ENCODE assay signal across 1 cellular context in the genomic region with DNA sequence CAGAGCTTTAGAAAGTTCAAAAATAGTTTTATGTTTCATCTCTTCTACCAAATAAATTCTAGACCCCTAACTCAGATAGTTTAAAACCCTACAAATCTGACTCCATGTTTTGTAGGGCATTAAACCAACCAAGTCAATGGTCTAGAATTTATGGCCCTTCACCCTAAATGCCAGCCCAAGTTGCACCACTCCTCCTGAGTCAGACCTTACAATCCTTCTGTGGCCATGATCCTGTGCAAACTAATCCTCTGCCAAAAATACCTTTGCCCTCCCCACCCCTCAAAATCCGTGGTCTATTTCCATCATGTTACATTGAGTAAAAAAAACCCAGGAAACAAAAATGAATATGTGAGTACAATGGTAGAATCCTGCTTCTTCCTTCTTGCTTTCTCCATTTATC.
TF ChIP-seq lines count a peak whose summit lies in the region.

No MANE protein-coding gene starts in this region.

TF ChIP-seq in SK-N-SH, 30 proteins besides CTCF, POLR2A, EP300 and RAD21 (continued from another document):
- TF ChIP-seq, protein P1, sequence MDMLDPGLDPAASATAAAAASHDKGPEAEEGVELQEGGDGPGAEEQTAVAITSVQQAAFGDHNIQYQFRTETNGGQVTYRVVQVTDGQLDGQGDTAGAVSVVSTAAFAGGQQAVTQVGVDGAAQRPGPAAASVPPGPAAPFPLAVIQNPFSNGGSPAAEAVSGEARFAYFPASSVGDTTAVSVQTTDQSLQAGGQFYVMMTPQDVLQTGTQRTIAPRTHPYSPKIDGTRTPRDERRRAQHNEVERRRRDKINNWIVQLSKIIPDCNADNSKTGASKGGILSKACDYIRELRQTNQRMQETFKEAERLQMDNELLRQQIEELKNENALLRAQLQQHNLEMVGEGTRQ (IDR thresholded peaks at IDR 0.05; ENCODE audit: borderline replicate concordance, low read depth, low read length) = no peak
- TF ChIP-seq POLR2AphosphoS5 (IDR thresholded peaks at IDR 0.05; ENCODE audit: low read depth, low read length) (no peak), FOSL2 (IDR thresholded peaks at IDR 0.05; ENCODE audit: borderline replicate concordance, low read depth) (no peak), ELF1 (IDR thresholded peaks at IDR 0.05) (no peak), TEAD4 (IDR thresholded peaks at IDR 0.05; ENCODE audit: borderline replicate concordance, insufficient read depth) (no peak), EZH2phosphoT487 (IDR thresholded peaks at IDR 0.05; ENCODE audit: borderline replicate concordance, low read depth) (no peak)
